1 cellular context compared by ENCODE assay signal in genomic region chr1:1614954-1615255, GRCh38.
TF ChIP-seq lines count a peak whose summit lies in the region.

No MANE protein-coding gene starts in this region.

TF ChIP-seq in H1, 55 proteins besides CTCF, POLR2A, EP300 and RAD21:
- TF ChIP-seq CHD1 (IDR thresholded peaks at IDR 0.05; ENCODE audit: low read depth, low read length) = no peak
- no peak for TF ChIP-seq CHD2 (IDR thresholded peaks at IDR 0.05; ENCODE audit: low read length)
- TF ChIP-seq ASH2L (IDR thresholded peaks at IDR 0.05; ENCODE audit: low read length) = peak; percentile 9
- no peak for TF ChIP-seq BRCA1 (IDR thresholded peaks at IDR 0.05; ENCODE audit: low read depth, low read length)
- TF ChIP-seq BACH1 (IDR thresholded peaks at IDR 0.05; ENCODE audit: low read length) = no peak
- TF ChIP-seq HDAC2 (IDR thresholded peaks at IDR 0.05; ENCODE audit: borderline replicate concordance in 1 of 2, low read depth in 2 of 2, low read length in 2 of 2) = 0 out of 4 replicates have a peak, but pooled peaks of 1 of the 2 experiments have one; percentile 69
- no peak for TF ChIP-seq JUN (IDR thresholded peaks at IDR 0.05; ENCODE audit: low read depth, low read length)
- TF ChIP-seq RFX5 (IDR thresholded peaks at IDR 0.05; ENCODE audit: borderline replicate concordance, low read depth, low read length) = no peak
- no peak for TF ChIP-seq SP2 (IDR thresholded peaks at IDR 0.05; ENCODE audit: low read length)
- no peak for TF ChIP-seq KDM5A (IDR thresholded peaks at IDR 0.05; ENCODE audit: low read length)
- TF ChIP-seq CBX8 (IDR thresholded peaks at IDR 0.05; ENCODE audit: borderline replicate concordance, low read depth, low read length) = no peak
- no peak for TF ChIP-seq MAX (IDR thresholded peaks at IDR 0.05)
- TF ChIP-seq GTF2F1 (IDR thresholded peaks at IDR 0.05; ENCODE audit: borderline replicate concordance, low read depth, low read length) = no peak
